21 cellular contexts compared by ENCODE assay signal in the genomic region with DNA sequence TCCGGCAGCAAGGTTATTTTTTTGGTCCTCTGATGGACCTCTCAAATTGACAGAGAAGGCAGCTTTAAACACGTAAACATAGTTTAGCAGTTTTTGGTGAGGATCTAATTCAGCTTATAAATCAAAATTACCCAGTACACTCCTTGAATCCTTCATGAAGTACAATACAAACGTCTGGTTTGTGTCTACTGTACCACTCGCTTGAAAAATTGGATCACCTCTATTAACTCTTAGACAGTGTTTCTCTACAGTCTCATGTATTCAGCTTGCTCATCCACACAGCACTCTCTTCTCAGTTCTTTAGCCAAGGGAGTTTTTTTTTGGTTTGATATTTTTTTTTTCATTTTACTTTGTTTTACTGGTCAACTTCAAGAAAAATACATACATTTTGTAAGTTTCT.
DNase-seq lines count a peak whose midpoint lies in the region; ATAC-seq and TF ChIP-seq lines count a peak whose summit lies in the region.
"Had no signal": no experiment of that assay in that cellular context is flagged by ENCODE, and none has a peak within 500 bp of the region (broad histone marks: within the 10 kb centered on the region; RNA-seq: fewer than 3 reads in every experiment).

No MANE protein-coding gene starts in this region.

- H3K27ac Mint-ChIP-seq in progenitor cell of endocrine pancreas, result peak overlapping the region; percentile 80
- H3K27ac Mint-ChIP-seq: IgD-negative memory B cell had no signal

- peak in 2 of 4 donors; percentile 41 to 42 for ATAC-seq in heart left ventricle
- ATAC-seq in left ventricle myocardium superior, result no peak

- DNase-seq in heart left ventricle (no peak), left ventricle myocardium superior (no peak), hepatocyte (ENCODE audit: low spot score) (no peak), progenitor cell of endocrine pancreas (ENCODE audit: low spot score, unreplicated experiment) (no peak), vagina (ENCODE audit: extremely low spot score in 2 of 2) (no peak), SKM-1 (lab: John Stamatoyannopoulos, UW; ENCODE audit: unreplicated experiment) (no peak), SIG-M5 treated with dmso at 0.1 percent for 504 hours (lab: John Stamatoyannopoulos, UW; ENCODE audit: unreplicated experiment) (no peak)
- no peak for DNase-seq in stimulated activated CD4-positive, alpha-beta T cell treated with anti-CD3 and anti-CD28 coated beads, Interleukin-2, amount 100 ng/mL, for 48 hours
- DNase-seq: Calu3, DMS153, MM.1S, NCI-H1417, NCI-H1694, NCI-H2029 treated with DMSO at 0.1 percent for 48 hours, NCI-H446 treated with DMSO at 0.1 percent for 48 hours, NCI-H526, RPMI8226, SHP77 had no signal

- no peak overlapping the region for H3K4me2 ChIP-seq in hepatocyte
- H3K4me2 ChIP-seq: KMS-11 had no signal

- H3K4me3 ChIP-seq in heart left ventricle (no peak overlapping the region), hepatocyte (no peak overlapping the region), vagina (no peak overlapping the region)

- H3K4me1 Mint-ChIP-seq in progenitor cell of endocrine pancreas (ENCODE audit: low read depth), result peaks cover 15% of the 10 kb centered on the region
- H3K4me1 Mint-ChIP-seq: IgD-negative memory B cell had no signal

- TF ChIP-seq POLR2A in heart left ventricle (IDR thresholded peaks at IDR 0.05) (no peak), vagina (IDR thresholded peaks at IDR 0.05) (no peak)

- H3K36me3 ChIP-seq in heart left ventricle (no peaks in the 10 kb centered on the region), hepatocyte (replicated peaks; ENCODE audit: insufficient read depth, low read depth) (no peaks in the 10 kb centered on the region), vagina (no peaks in the 10 kb centered on the region)

- no peak overlapping the region for H3K4me3 Mint-ChIP-seq in progenitor cell of endocrine pancreas (ENCODE audit: low read depth)
- H3K4me3 Mint-ChIP-seq: IgD-negative memory B cell had no signal

- H3K36me3 Mint-ChIP-seq in progenitor cell of endocrine pancreas (ENCODE audit: insufficient read depth), result no peaks in the 10 kb centered on the region
- H3K36me3 Mint-ChIP-seq: IgD-negative memory B cell had no signal

- no peaks in the 10 kb centered on the region for H3K79me2 ChIP-seq in hepatocyte

- intact Hi-C loops in heart left ventricle (cut with DNase I) (no loop called here), left ventricle myocardium superior (cut with micrococcal nuclease) (no loop called here), vagina (cut with DNase I) (no loop called here)

- WGBS in heart left ventricle, 4 donors, result 56 to 67% (median 62%) methylated on average over 4 of the region's 4 CpGs
- 52% methylated on average over 4 of the region's 4 CpGs for WGBS in hepatocyte (ENCODE audit: low lambda C conversion rate, missing lambda C conversion rate)

- no peaks in the 10 kb centered on the region for H3K27me3 Mint-ChIP-seq in progenitor cell of endocrine pancreas

- H3K4me1 ChIP-seq in heart left ventricle (peaks cover 0 to 62% (median 27%) of the 10 kb centered on the region in 12 donors), hepatocyte (ENCODE audit: insufficient read depth) (peaks cover 13% of the 10 kb centered on the region), vagina (peaks cover 29% of the 10 kb centered on the region)

- H3K9me3 Mint-ChIP-seq in progenitor cell of endocrine pancreas (ENCODE audit: low read depth), result no peaks in the 10 kb centered on the region

- H3K27me3 ChIP-seq in heart left ventricle, result no peaks in the 10 kb centered on the region
- H3K27me3 ChIP-seq in hepatocyte, result no peaks in the 10 kb centered on the region
- no peaks in the 10 kb centered on the region for H3K27me3 ChIP-seq in vagina

- no peak overlapping the region for H2AFZ ChIP-seq in hepatocyte

- no peaks in the 10 kb centered on the region for H4K20me1 ChIP-seq in hepatocyte (ENCODE audit: insufficient read depth, poor library complexity, severe bottlenecking)

- TF ChIP-seq CTCF in heart left ventricle (IDR thresholded peaks at IDR 0.05), result no peak
- no peak for TF ChIP-seq CTCF in hepatocyte (IDR thresholded peaks at IDR 0.05; ENCODE audit: poor library complexity)
- no peak for TF ChIP-seq CTCF in progenitor cell of endocrine pancreas (IDR thresholded peaks at IDR 0.05; ENCODE audit: unreplicated experiment)
- no peak for TF ChIP-seq CTCF in vagina (IDR thresholded peaks at IDR 0.05)

- H3K27ac ChIP-seq in heart left ventricle (peak overlapping the region in 7 of 12 donors; percentile 8 to 79 (median 72)), hepatocyte (peak overlapping the region; percentile 69), vagina (peak overlapping the region; percentile 49)
- H3K27ac ChIP-seq: HL-60, KMS-11 had no signal

- no peaks in the 10 kb centered on the region for H3K9me2 ChIP-seq in hepatocyte (replicated peaks; ENCODE audit: insufficient read depth)

- H3K9me3 ChIP-seq in heart left ventricle (peaks cover 0 to 9% (median 0%) of the 10 kb centered on the region in 12 donors), hepatocyte (ENCODE audit: low read depth) (no peaks in the 10 kb centered on the region), vagina (no peaks in the 10 kb centered on the region)
